In genomic region chr6:116528163-116528562, GRCh38 we compare ENCODE assay signal across 19 cellular contexts. TPM values are rescaled to one million over a fixed set of nuclear protein-coding genes. Genes with fewer than 3 reads are reported as not detected.
"Had no signal": no experiment of that assay in that cellular context is flagged by ENCODE, and none has a peak within 500 bp of the region (broad histone marks: within the 10 kb centered on the region; RNA-seq: fewer than 3 reads in every experiment).

No MANE protein-coding gene starts in this region.

- DNase-seq: activated CD4-positive, alpha-beta T cell treated with anti-CD3 and anti-CD28 coated beads, Interleukin-2, amount 50 U/mL, for 48 hours; activated naive CD4-positive, alpha-beta T cell treated with anti-CD3 and anti-CD28 coated beads for 36 hours; activated naive CD8-positive, alpha-beta T cell treated with anti-CD3 and anti-CD28 coated beads, Interleukin-2, amount 50 U/mL, for 24 hours; aorta; cortex of kidney; effector CD4-positive, alpha-beta T cell; gastrocnemius medialis; heart right ventricle; left colon; ovary; sigmoid colon; stimulated activated CD4-positive, alpha-beta T cell treated with anti-CD3 and anti-CD28 coated beads, Interleukin-1b, Interleukin-23, amount 100 ng/mL, for 48 hours; stimulated activated naive CD8-positive, alpha-beta T cell treated with anti-CD3 and anti-CD28 coated beads, Interleukin-15, amount 100 ng/mL, for 72 hours; testis; upper lobe of right lung; WERI-Rb-1 had no signal

- H3K4me1 ChIP-seq: gastrocnemius medialis, sigmoid colon, testis, upper lobe of right lung had no signal

- ATAC-seq: activated naive CD8-positive, alpha-beta T cell treated with anti-CD3 and anti-CD28 coated beads, Interleukin-2, amount 50 U/mL, for 24 hours; gastrocnemius medialis; left colon; stimulated activated naive CD8-positive, alpha-beta T cell treated with anti-CD3 and anti-CD28 coated beads, Interleukin-15, amount 100 ng/mL, for 72 hours; upper lobe of right lung had no signal

- H3K27me3 ChIP-seq: gastrocnemius medialis, heart right ventricle, neural progenitor cell, ovary, sigmoid colon, testis, upper lobe of right lung had no signal

- H3K27ac ChIP-seq: gastrocnemius medialis, neural progenitor cell, ovary, sigmoid colon, testis, upper lobe of right lung, WERI-Rb-1 had no signal

RNA-seq across cellular contexts. Expression of gene CALHM5, which starts 16.7 kb away (rescaled TPM):
- total RNA-seq: activated naive CD4-positive, alpha-beta T cell treated with anti-CD3 and anti-CD28 coated beads for 36 hours; activated T-helper 2 cell treated with anti-CD3 and anti-CD28 coated beads, Interferon-gamma antibody, Interleukin-2, Interleukin-4, amounts not matched to agents 10 μg/mL and 5 μg/mL and 100 μg/mL, durations not matched to agents 14 hours and 24 hours and 36 hours had no signal

RNA-seq across cellular contexts. Expression of gene TRAPPC3L, which starts 17.3 kb away (rescaled TPM):
- total RNA-seq: activated naive CD4-positive, alpha-beta T cell treated with anti-CD3 and anti-CD28 coated beads for 36 hours; activated T-helper 2 cell treated with anti-CD3 and anti-CD28 coated beads, Interferon-gamma antibody, Interleukin-2, Interleukin-4, amounts not matched to agents 10 μg/mL and 5 μg/mL and 100 μg/mL, durations not matched to agents 14 hours and 24 hours and 36 hours; gastrocnemius medialis; left colon; lung microvascular endothelial cell; sigmoid colon had no signal
- polyA plus RNA-seq: sigmoid colon had no signal

RNA-seq across cellular contexts. Expression of gene CALHM4, which starts 25.4 kb away (rescaled TPM):
- total RNA-seq: activated naive CD4-positive, alpha-beta T cell treated with anti-CD3 and anti-CD28 coated beads for 36 hours; activated T-helper 2 cell treated with anti-CD3 and anti-CD28 coated beads, Interferon-gamma antibody, Interleukin-2, Interleukin-4, amounts not matched to agents 10 μg/mL and 5 μg/mL and 100 μg/mL, durations not matched to agents 14 hours and 24 hours and 36 hours; aorta; gastrocnemius medialis; left colon; lung microvascular endothelial cell; ovary; sigmoid colon; upper lobe of right lung had no signal
- polyA plus RNA-seq: sigmoid colon had no signal
